Comparison of ENCODE assay signal across 1 cellular context in genomic region chr9:88533951-88534455, GRCh38.
A peak's percentile ranks its signal among the peaks of the same experiment; 100 is the strongest.
TF ChIP-seq lines count a peak whose summit lies in the region.

No MANE protein-coding gene starts in this region.

TF ChIP-seq in HEK293, 187 proteins besides CTCF, POLR2A, EP300 and RAD21 (continued from another document):
- TF ChIP-seq ZNF155 (tag by site-specific recombination; IDR thresholded peaks at IDR 0.05) (no peak), ZNF423 (tag by site-specific recombination; IDR thresholded peaks at IDR 0.05) (peak; percentile 96), ZNF211 (tag by site-specific recombination; IDR thresholded peaks at IDR 0.05; ENCODE audit: low read depth) (no peak), ZNF785 (tag by site-specific recombination; IDR thresholded peaks at IDR 0.05) (no peak), ZNF133 (tag by site-specific recombination; IDR thresholded peaks at IDR 0.05) (no peak), ZNF529 (tag by site-specific recombination; IDR thresholded peaks at IDR 0.05; ENCODE audit: insufficient replicate concordance) (no peak), ZNF292 (tag by site-specific recombination; IDR thresholded peaks at IDR 0.05; ENCODE audit: borderline replicate concordance, low read depth) (no peak), PRDM4 (tag by site-specific recombination; IDR thresholded peaks at IDR 0.05) (no peak), SCRT1 (tag by site-specific recombination; IDR thresholded peaks at IDR 0.05; ENCODE audit: borderline replicate concordance) (no peak), ZNF426 (tag by site-specific recombination; IDR thresholded peaks at IDR 0.05) (no peak), KLF1 (tag by site-specific recombination; IDR thresholded peaks at IDR 0.05) (peak; percentile 26; the same call in 1 of the 2 replicates), ZNF121 (tag by site-specific recombination; IDR thresholded peaks at IDR 0.05) (no peak), ZSCAN18 (tag by site-specific recombination; IDR thresholded peaks at IDR 0.05) (no peak), ZNF549 (tag by site-specific recombination; IDR thresholded peaks at IDR 0.05) (no peak), PRDM6 (tag by site-specific recombination; IDR thresholded peaks at IDR 0.05) (no peak), IKZF3 (tag by site-specific recombination; IDR thresholded peaks at IDR 0.05) (no peak), MYNN (tag by site-specific recombination; IDR thresholded peaks at IDR 0.05; ENCODE audit: borderline replicate concordance) (no peak), SP7 (tag by site-specific recombination; IDR thresholded peaks at IDR 0.05) (peak; percentile 62), KLF9 (tag by site-specific recombination; IDR thresholded peaks at IDR 0.05; ENCODE audit: low read depth) (peak; percentile 12; the same call in 1 of the 2 replicates), ZNF623 (tag by site-specific recombination; IDR thresholded peaks at IDR 0.05) (no peak), ZNF768 (tag by site-specific recombination; IDR thresholded peaks at IDR 0.05) (no peak), MZF1 (tag by site-specific recombination; IDR thresholded peaks at IDR 0.05; ENCODE audit: borderline replicate concordance) (no peak), ZNF16 (tag by site-specific recombination; IDR thresholded peaks at IDR 0.05; ENCODE audit: low read depth) (no peak), ZNF571 (tag by site-specific recombination; IDR thresholded peaks at IDR 0.05) (no peak), ZNF175 (tag by site-specific recombination; IDR thresholded peaks at IDR 0.05) (no peak), ZNF174 (tag by site-specific recombination; IDR thresholded peaks at IDR 0.05) (no peak), KLF7 (tag by site-specific recombination; IDR thresholded peaks at IDR 0.05; ENCODE audit: borderline replicate concordance) (no peak), ZNF324 (tag by site-specific recombination; IDR thresholded peaks at IDR 0.05) (no peak), ZNF624 (tag by site-specific recombination; IDR thresholded peaks at IDR 0.05) (no peak), GLIS1 (tag by site-specific recombination; IDR thresholded peaks at IDR 0.05) (peak; percentile 81), ZNF146 (tag by site-specific recombination; IDR thresholded peaks at IDR 0.05) (no peak), ZNF157 (tag by site-specific recombination; IDR thresholded peaks at IDR 0.05) (no peak), ZNF701 (tag by site-specific recombination; IDR thresholded peaks at IDR 0.05) (no peak), ZNF23 (tag by site-specific recombination; IDR thresholded peaks at IDR 0.05; ENCODE audit: borderline replicate concordance) (no peak), ZNF223 (tag by site-specific recombination; IDR thresholded peaks at IDR 0.05) (no peak), ZSCAN5A (tag by site-specific recombination; IDR thresholded peaks at IDR 0.05) (no peak), TCF7L2 (IDR thresholded peaks at IDR 0.05; ENCODE audit: borderline replicate concordance, low read depth, low read length) (no peak), ZNF561 (tag by site-specific recombination; IDR thresholded peaks at IDR 0.05; ENCODE audit: borderline replicate concordance) (no peak), ZNF274 (IDR thresholded peaks at IDR 0.05; ENCODE audit: low read length) (no peak), ZNF274 (tag by site-specific recombination; IDR thresholded peaks at IDR 0.05; ENCODE audit: borderline replicate concordance) (no peak), ZNF112 (tag by site-specific recombination; IDR thresholded peaks at IDR 0.05) (no peak), ZFP69B (tag by site-specific recombination; IDR thresholded peaks at IDR 0.05) (0 out of 2 replicates have a peak, but pooled peaks have one; percentile 19), ZNF645 (tag by site-specific recombination; IDR thresholded peaks at IDR 0.05) (no peak), ZNF548 (tag by site-specific recombination; IDR thresholded peaks at IDR 0.05) (no peak), PBX3 (CRISPR knock-in tag; IDR thresholded peaks at IDR 0.05) (no peak), ZNF404 (tag by site-specific recombination; IDR thresholded peaks at IDR 0.05) (no peak), AEBP2 (tag by site-specific recombination; IDR thresholded peaks at IDR 0.05; ENCODE audit: borderline replicate concordance) (no peak), ZNF18 (tag by site-specific recombination; IDR thresholded peaks at IDR 0.05) (no peak), YY1 (tag by site-specific recombination; IDR thresholded peaks at IDR 0.05) (no peak), ZNF394 (tag by site-specific recombination; IDR thresholded peaks at IDR 0.05; ENCODE audit: borderline replicate concordance) (no peak), ZNF629 (tag by site-specific recombination; IDR thresholded peaks at IDR 0.05) (no peak)
